In genomic region chr6:112600168-112600567, GRCh38 we compare ENCODE assay signal across 1 cellular context.
TF ChIP-seq lines count a peak whose summit lies in the region.

No MANE protein-coding gene starts in this region.

TF ChIP-seq in GM23338, 12 proteins besides CTCF, POLR2A, EP300 and RAD21 (continued from another document):
- TF ChIP-seq REST (IDR thresholded peaks at IDR 0.05; ENCODE audit: unreplicated experiment) (no peak), POLR2AphosphoS5 (IDR thresholded peaks at IDR 0.05; ENCODE audit: low read depth) (no peak)
TF ChIP-seq in GM23338: peak in this region for 0.
